In the genomic region with DNA sequence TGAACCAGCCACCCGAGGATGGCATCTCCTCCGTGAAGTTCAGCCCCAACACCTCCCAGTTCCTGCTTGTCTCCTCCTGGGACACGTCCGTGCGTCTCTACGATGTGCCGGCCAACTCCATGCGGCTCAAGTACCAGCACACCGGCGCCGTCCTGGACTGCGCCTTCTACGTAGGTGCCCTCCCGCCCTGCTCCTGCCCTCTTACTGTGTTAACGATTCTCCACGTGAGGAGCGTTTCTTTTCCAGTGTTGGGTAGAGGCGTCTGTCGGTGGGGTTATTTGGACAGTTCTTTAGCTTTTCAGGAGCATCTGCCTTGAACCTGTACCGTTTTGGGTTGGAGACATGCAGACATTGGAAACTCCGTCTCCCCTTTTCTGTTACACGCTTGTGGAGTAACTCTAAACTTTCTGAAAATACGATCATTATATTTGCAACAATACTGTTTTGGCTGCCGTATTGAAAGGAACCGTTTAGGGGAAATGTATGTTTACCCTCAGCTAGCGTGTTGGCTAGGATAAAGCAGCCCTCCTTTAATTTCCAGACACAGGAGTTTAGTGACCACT, we compare ENCODE assay signal across 8 cellular contexts. TPM values are rescaled to one million over a fixed set of nuclear protein-coding genes. Genes with fewer than 3 reads are reported as not detected.
DNase-seq lines count a peak whose midpoint lies in the region; ATAC-seq and TF ChIP-seq lines count a peak whose summit lies in the region.

No MANE protein-coding gene starts in this region.

- H3K79me2 ChIP-seq in SU-DHL-6 (ENCODE audit: insufficient read depth, low read length), result peaks cover 58% of the 10 kb centered on the region

- H3K4me1 ChIP-seq in cardiac muscle cell (ENCODE audit: low read depth) (peaks cover 11% of the 10 kb centered on the region), esophagus muscularis mucosa (peaks cover 25 to 49% (median 39%) of the 10 kb centered on the region in 4 donors), neutrophil (ENCODE audit: control insufficient read depth in 1 of 2, insufficient read depth in 1 of 2, low read depth in 1 of 2, low read length in 1 of 2) (peaks cover 22 to 38% of the 10 kb centered on the region in 2 experiments)

- intact Hi-C loops in Right ventricle myocardium inferior (cut with DNase I), result no loop called here
- intact Hi-C loops in esophagus muscularis mucosa (cut with DNase I), result loop anchor here (10.0 kb wide), 1 partner anchor 200 kb away; a partner anchor contains a TSS

- peak overlapping the region; percentile 98 for H3K9ac ChIP-seq in SU-DHL-6 (ENCODE audit: low read length)

- H3K27me3 ChIP-seq in cardiac muscle cell, result peaks cover 35% of the 10 kb centered on the region
- H3K27me3 ChIP-seq in SU-DHL-6 (ENCODE audit: low read length), result no peaks in the 10 kb centered on the region
- peaks cover under 1 to 35% (median 25%) of the 10 kb centered on the region in 4 donors for H3K27me3 ChIP-seq in esophagus muscularis mucosa
- H3K27me3 ChIP-seq in neutrophil, result peaks cover 38% of the 10 kb centered on the region

- peak overlapping the region; percentile 84 for H3K27ac ChIP-seq in cardiac muscle cell
- H3K27ac ChIP-seq in SU-DHL-6 (ENCODE audit: low read depth, low read length), result peak overlapping the region; percentile 89
- H3K27ac ChIP-seq in esophagus muscularis mucosa (replicated peaks in 1 of 4), result peak overlapping the region; percentile 80 to 95 (median 91)
- H3K27ac ChIP-seq in neutrophil, result peak overlapping the region; percentile 83

- peak overlapping the region; percentile 99 for H3K4me3 ChIP-seq in cardiac muscle cell
- H3K4me3 ChIP-seq in SU-DHL-6 (ENCODE audit: insufficient read depth, low read length, poor library complexity, severe bottlenecking), result peak overlapping the region; percentile 86
- peak overlapping the region; percentile 70 to 97 (median 92) for H3K4me3 ChIP-seq in esophagus muscularis mucosa
- H3K4me3 ChIP-seq in neutrophil (ENCODE audit: low read depth in 1 of 2, low read length in 1 of 2), result peak overlapping the region; percentile 87 to 98

- no peak for TF ChIP-seq POLR2A in esophagus muscularis mucosa (IDR thresholded peaks at IDR 0.05; ENCODE audit: low read depth)

- peaks cover 51% of the 10 kb centered on the region for H4K20me1 ChIP-seq in SU-DHL-6 (ENCODE audit: low read depth, low read length)

- no peaks in the 10 kb centered on the region for H3K9me2 ChIP-seq in SU-DHL-6 (replicated peaks; ENCODE audit: insufficient read depth, low read length)

- H3K4me2 ChIP-seq in SU-DHL-6 (ENCODE audit: low read depth, low read length, poor library complexity, severe bottlenecking), result peak overlapping the region; percentile 73

- ATAC-seq in Right ventricle myocardium inferior, result no peak
- ATAC-seq in HG02981 (IDR thresholded peaks at IDR 0.05; ENCODE audit: unreplicated experiment), result peak; percentile 17

- H3K9me3 ChIP-seq in cardiac muscle cell (ENCODE audit: low read depth) (no peaks in the 10 kb centered on the region), SU-DHL-6 (ENCODE audit: insufficient read depth, low read length) (no peaks in the 10 kb centered on the region), esophagus muscularis mucosa (no peaks in the 10 kb centered on the region), neutrophil (no peaks in the 10 kb centered on the region)

- peak overlapping the region; percentile 62 for H2AFZ ChIP-seq in SU-DHL-6 (ENCODE audit: low read depth, low read length, severe bottlenecking)

- TF ChIP-seq CTCF in cardiac muscle cell (IDR thresholded peaks at IDR 0.05; ENCODE audit: low read depth, low read length) (no peak), SU-DHL-6 (IDR thresholded peaks at IDR 0.05; ENCODE audit: insufficient read depth, low read length, poor library complexity, severe bottlenecking) (no peak), esophagus muscularis mucosa (IDR thresholded peaks at IDR 0.05) (no peak), neutrophil (IDR thresholded peaks at IDR 0.05) (no peak)

- H3K36me3 ChIP-seq in cardiac muscle cell (peaks cover 26% of the 10 kb centered on the region), SU-DHL-6 (ENCODE audit: low read length) (peaks cover 48% of the 10 kb centered on the region), esophagus muscularis mucosa (peaks cover 0 to 36% (median 16%) of the 10 kb centered on the region in 4 donors), neutrophil (peaks cover 27% of the 10 kb centered on the region)

- H3F3A ChIP-seq in SU-DHL-6 (ENCODE audit: insufficient read depth), result no peaks in the 10 kb centered on the region; the same call in 1 of the 2 replicates

- 11% methylated on average over 22 of the region's 26 CpGs for WGBS in esophagus muscularis mucosa

- no peak for TF ChIP-seq EP300 in esophagus muscularis mucosa (IDR thresholded peaks at IDR 0.05)

- DNase-seq in cardiac muscle cell (ENCODE audit: low read depth in 1 of 2, low spot score in 1 of 2) (peak; percentile 53 to 78), Right ventricle myocardium inferior (ENCODE audit: missing footprints) (no peak), esophagus muscularis mucosa (ENCODE audit: extremely low spot score) (no peak), occipital lobe (lab: John Stamatoyannopoulos, UW) (no peak)
- DNase-seq in stimulated activated CD4-positive, alpha-beta T cell treated with anti-CD3 and anti-CD28 coated beads, Interleukin-4, amount 100 ng/mL, for 24 hours, result no peak

RNA-seq across cellular contexts. Expression of a gene that starts 0.8 kb away (rescaled TPM):
- total RNA-seq in cardiac muscle cell (81.5 and 147 TPM in 2 replicates), Right ventricle myocardium inferior (37.7 TPM), esophagus muscularis mucosa (10 to 100 TPM; 67.9 to 90.1 (median 78.8) TPM), occipital lobe (112 TPM)
- 88.8 and 144 TPM in 2 replicates for polyA plus RNA-seq in cardiac muscle cell

RNA-seq across cellular contexts. Expression of a gene that starts 7.1 kb away (rescaled TPM):
- total RNA-seq in cardiac muscle cell (not detected in 2 replicates), Right ventricle myocardium inferior (not detected), esophagus muscularis mucosa (not detected), occipital lobe (not detected)
- polyA plus RNA-seq in cardiac muscle cell, result not detected in 2 replicates

RNA-seq across cellular contexts. Expression of a gene that starts 19.3 kb away (rescaled TPM):
- total RNA-seq in cardiac muscle cell, result not detected in 2 replicates
- not detected in 2 replicates for polyA plus RNA-seq in cardiac muscle cell
- total RNA-seq in Right ventricle myocardium inferior, result not detected
- total RNA-seq in esophagus muscularis mucosa, result not detected
- not detected for total RNA-seq in occipital lobe

Comparison
In these comparisons a context has a peak if more than half of its experiments do, and no peak if none do; other contexts are left out.
1. DNase-seq: peak in cardiac muscle cell (2 of 2); none in Right ventricle myocardium inferior (single experiment), esophagus muscularis mucosa (single experiment), occipital lobe (single experiment) and stimulated activated CD4-positive, alpha-beta T cell treated with anti-CD3 and anti-CD28 coated beads, Interleukin-4, amount 100 ng/mL, for 24 hours (single experiment).
2. Peak in every context shown above with its lines, with median percentiles within 50 percentile points of each other: H3K27ac ChIP-seq and H3K4me3 ChIP-seq.